ENCODE assay signal across 16 cellular contexts in the genomic region with DNA sequence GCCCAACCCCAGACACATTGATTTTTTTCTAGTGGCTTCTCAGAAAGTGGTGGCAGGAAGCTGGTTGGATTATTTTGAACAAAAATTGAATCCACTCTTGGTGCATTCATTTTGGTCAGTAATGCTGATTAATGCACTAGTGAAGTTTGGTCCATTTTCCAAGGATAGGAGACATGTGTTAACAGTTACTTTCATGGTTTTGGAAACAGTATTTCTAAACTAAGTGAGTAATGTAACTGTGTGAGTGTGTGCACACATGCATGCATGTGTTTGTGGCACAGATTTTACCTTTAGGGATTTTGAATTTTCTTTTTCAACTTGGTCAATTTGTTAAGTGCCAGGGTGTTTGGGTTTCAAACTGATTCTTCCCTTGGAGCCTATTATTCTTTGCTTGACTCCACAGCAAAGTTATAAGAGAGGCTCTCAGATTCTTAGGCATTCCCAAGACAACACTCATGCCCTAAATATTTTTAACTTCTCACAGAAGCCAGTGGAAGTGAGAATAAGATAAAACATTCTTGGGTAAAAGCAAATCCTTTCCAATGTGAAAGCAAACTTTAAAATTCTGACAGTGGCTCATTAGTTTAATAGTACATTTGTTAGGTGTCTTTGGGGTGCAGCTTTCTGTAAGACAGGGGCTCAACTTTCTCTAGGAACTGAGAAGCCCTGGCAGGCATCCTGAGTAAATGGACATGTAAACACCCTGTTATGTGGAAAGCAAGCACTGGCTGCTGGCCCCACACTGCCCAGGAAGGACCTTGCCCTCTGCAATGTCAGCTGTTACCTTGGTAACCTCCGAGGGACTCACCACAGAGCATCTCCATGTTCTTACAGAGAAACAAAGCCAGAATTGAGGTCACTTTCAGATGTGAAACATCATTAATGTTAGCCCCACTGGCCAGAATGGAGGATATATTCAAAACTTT.
A peak's percentile ranks its signal among the peaks of the same experiment; 100 is the strongest.
DNase-seq lines count a peak whose midpoint lies in the region; ATAC-seq, FAIRE-seq and TF ChIP-seq lines count a peak whose summit lies in the region.
"Had no signal": no experiment of that assay in that cellular context is flagged by ENCODE, and none has a peak within 500 bp of the region (broad histone marks: within the 10 kb centered on the region; RNA-seq: fewer than 3 reads in every experiment).

No MANE protein-coding gene starts in this region.

- intact Hi-C loops in pancreas (cut with DNase I) (no loop called here), stomach (cut with DNase I; ENCODE audit: low total_unique reads) (no loop called here)

- no peaks in the 10 kb centered on the region for H3K9me2 ChIP-seq in MM.1S (replicated peaks; ENCODE audit: insufficient read depth, low read length)

- H3K27me3 ChIP-seq in MM.1S (replicated peaks; ENCODE audit: insufficient read depth, low read length) (no peaks in the 10 kb centered on the region), pancreas (no peaks in the 10 kb centered on the region), stomach (no peaks in the 10 kb centered on the region)
- H3K27me3 ChIP-seq: tibial nerve had no signal

- 4 to 7% methylated on average over 1 of the region's 1 CpG for WGBS in pancreas, 2 donors
- WGBS in stomach, 5 donors, result 6 to 18% (median 10%) methylated on average over 1 of the region's 1 CpG

- H4K20me1 ChIP-seq in MM.1S (ENCODE audit: insufficient read depth, low read length), result no peaks in the 10 kb centered on the region

- no peak overlapping the region for H3K4me2 ChIP-seq in MM.1S (ENCODE audit: low read depth, low read length)

- TF ChIP-seq POLR2A in stomach (IDR thresholded peaks at IDR 0.05), result no peak

- H3K36me3 ChIP-seq in MM.1S (replicated peaks; ENCODE audit: insufficient read depth, low read length) (no peaks in the 10 kb centered on the region), pancreas (no peaks in the 10 kb centered on the region), stomach (no peaks in the 10 kb centered on the region)
- H3K36me3 ChIP-seq: tibial nerve had no signal

- DNase-seq in GM03348 (ENCODE audit: low spot score), result peak; percentile 40
- DNase-seq in MM.1S, result peak; percentile 35
- DNase-seq in foreskin fibroblast, result peak; percentile 6 to 18
- DNase-seq in pancreas, result peak in 4 of 6 donors; percentile 40 to 72 (median 52)
- DNase-seq in NCI-H2029 treated with DMSO at 0.1 percent for 48 hours (lab: John Stamatoyannopoulos, UW), result no peak
- DNase-seq in stomach, result no peak
- no peak for DNase-seq in NCI-H446 treated with DMSO at 0.1 percent for 48 hours (lab: John Stamatoyannopoulos, UW)
- DNase-seq in NK-92 treated with Interleukin-12 subunit alpha and Interleukin-12 subunit beta, amount 100 ng/mL, for 24 hours (lab: John Stamatoyannopoulos, UW), result no peak
- DNase-seq: foreskin melanocyte; NCI-H187; NCI-H82; stimulated activated CD4-positive, alpha-beta T cell treated with anti-CD3 and anti-CD28 coated beads, Interleukin-2, amount 100 ng/mL, for 24 hours had no signal

- H3K4me3 ChIP-seq in MM.1S (ENCODE audit: low read length) (no peak overlapping the region), foreskin fibroblast (ENCODE audit: low read depth in 1 of 2, low read length in 2 of 2) (no peak overlapping the region), pancreas (no peak overlapping the region), stomach (no peak overlapping the region)
- H3K4me3 ChIP-seq: tibial nerve had no signal

- ATAC-seq in pancreas, result peak; percentile 81 to 98 (median 92)
- ATAC-seq: Right ventricle myocardium inferior had no signal

- H2AFZ ChIP-seq in MM.1S (ENCODE audit: low read length), result no peak overlapping the region

- H3K27ac ChIP-seq in MM.1S (ENCODE audit: low read length) (no peak overlapping the region), pancreas (no peak overlapping the region), stomach (no peak overlapping the region)
- H3K27ac ChIP-seq: tibial nerve had no signal

- no peak for TF ChIP-seq EP300 in stomach (IDR thresholded peaks at IDR 0.05)

- H3K4me1 ChIP-seq in MM.1S (ENCODE audit: low read length), result no peaks in the 10 kb centered on the region
- H3K4me1 ChIP-seq in pancreas, result no peaks in the 10 kb centered on the region
- no peaks in the 10 kb centered on the region for H3K4me1 ChIP-seq in stomach
- H3K4me1 ChIP-seq: tibial nerve had no signal

- no peaks in the 10 kb centered on the region for H3F3A ChIP-seq in MM.1S (ENCODE audit: insufficient read depth, low read length)

- H3K79me2 ChIP-seq in MM.1S (ENCODE audit: low read length), result no peaks in the 10 kb centered on the region

- no peak for FAIRE-seq in pancreas (lab: Jason Lieb, UNC)
- FAIRE-seq: GM19239, keratinocyte had no signal

- TF ChIP-seq CTCF in MM.1S (IDR thresholded peaks at IDR 0.05; ENCODE audit: low read length), result no peak
- TF ChIP-seq CTCF in foreskin fibroblast (IDR thresholded peaks at IDR 0.05; ENCODE audit: low read depth, low read length), result no peak
- TF ChIP-seq CTCF in pancreas (IDR thresholded peaks at IDR 0.05), result no peak
- no peak for TF ChIP-seq CTCF in stomach (IDR thresholded peaks at IDR 0.05)

- H3K9me3 ChIP-seq in MM.1S (replicated peaks; ENCODE audit: insufficient read depth, low read length), result no peaks in the 10 kb centered on the region
- H3K9me3 ChIP-seq in pancreas, result no peaks in the 10 kb centered on the region
- H3K9me3 ChIP-seq in stomach, result no peaks in the 10 kb centered on the region
- H3K9me3 ChIP-seq: tibial nerve had no signal

- no peak overlapping the region for H3K9ac ChIP-seq in MM.1S (ENCODE audit: low read length)

Comparison
In these comparisons a context has a peak if more than half of its experiments do, and no peak if none do; other contexts are left out.
1. DNase-seq: peak in GM03348 (single experiment), MM.1S (single experiment), foreskin fibroblast (2 of 2) and pancreas (4 of 6); none in NCI-H2029 treated with DMSO at 0.1 percent for 48 hours (single experiment), stomach (single experiment), NCI-H446 treated with DMSO at 0.1 percent for 48 hours (single experiment) and NK-92 treated with Interleukin-12 subunit alpha and Interleukin-12 subunit beta, amount 100 ng/mL, for 24 hours (single experiment).